ENCODE assay signal across 28 cellular contexts in genomic region chr18:14922031-14922430, GRCh38.
"Had no signal": no experiment of that assay in that cellular context is flagged by ENCODE, and none has a peak within 500 bp of the region (broad histone marks: within the 10 kb centered on the region; RNA-seq: fewer than 3 reads in every experiment).

No MANE protein-coding gene starts in this region.

- H3K27ac ChIP-seq: brain microvascular endothelial cell, cardiac muscle cell, KMS-11, RWPE1, SJCRH30 had no signal

- H3K4me2 ChIP-seq: KMS-11 had no signal

- H3K27ac Mint-ChIP-seq: activated B cell treated with CpG ODN at 0.5 μM for 24 hours; activated CD4-positive, alpha-beta T cell treated with anti-CD3 and anti-CD28 coated beads, Interleukin-2, amount 10 ng/mL, durations not matched to agents 24 days and 14 days; activated naive CD4-positive, alpha-beta T cell treated with anti-CD3 and anti-CD28 coated beads, Interleukin-2, amount 10 ng/mL, durations not matched to agents 7 days and 5 days; activated naive CD8-positive, alpha-beta T cell treated with anti-CD3 and anti-CD28 coated beads for 36 hours; activated T-cell treated with anti-CD3 and anti-CD28 coated beads, Interleukin-2, amount 50 U/mL, for 72 hours; activated T-helper 2 cell treated with anti-CD3 and anti-CD28 coated beads, Interferon-gamma antibody, Interleukin-2, Interleukin-4, amounts not matched to agents 10 μg/mL and 5 μg/mL and 100 μg/mL, durations not matched to agents 14 hours and 24 hours and 36 hours; T-helper 17 cell had no signal

- H3K9ac ChIP-seq: KMS-11 had no signal

- H3K27me3 Mint-ChIP-seq: activated B cell treated with CpG ODN at 0.5 μM for 24 hours; activated CD4-positive, alpha-beta T cell treated with anti-CD3 and anti-CD28 coated beads, Interleukin-2, amount 10 ng/mL, durations not matched to agents 24 days and 14 days; activated naive CD4-positive, alpha-beta T cell treated with anti-CD3 and anti-CD28 coated beads, Interleukin-2, amount 10 ng/mL, durations not matched to agents 7 days and 5 days; activated naive CD8-positive, alpha-beta T cell treated with anti-CD3 and anti-CD28 coated beads for 36 hours had no signal

- ATAC-seq: activated T-cell treated with anti-CD3 and anti-CD28 coated beads, Interleukin-2, amount 50 U/mL, for 72 hours; T-helper 17 cell had no signal

- H3K36me3 Mint-ChIP-seq: activated naive CD4-positive, alpha-beta T cell treated with anti-CD3 and anti-CD28 coated beads, Interleukin-2, amount 10 ng/mL, durations not matched to agents 7 days and 5 days; activated naive CD8-positive, alpha-beta T cell treated with anti-CD3 and anti-CD28 coated beads for 36 hours had no signal

- H3K36me3 ChIP-seq: brain microvascular endothelial cell, cardiac muscle cell, Peyer's patch, SJCRH30 had no signal

- H3K9me3 ChIP-seq: Peyer's patch, SJCRH30 had no signal

- H3K4me1 ChIP-seq: SJCRH30 had no signal

- H3K4me3 Mint-ChIP-seq: activated B cell treated with CpG ODN at 0.5 μM for 24 hours; activated CD4-positive, alpha-beta T cell treated with anti-CD3 and anti-CD28 coated beads, Interleukin-2, amount 10 ng/mL, durations not matched to agents 24 days and 14 days; activated naive CD4-positive, alpha-beta T cell treated with anti-CD3 and anti-CD28 coated beads, Interleukin-2, amount 10 ng/mL, durations not matched to agents 7 days and 5 days; activated naive CD8-positive, alpha-beta T cell treated with anti-CD3 and anti-CD28 coated beads for 36 hours; activated T-cell treated with anti-CD3 and anti-CD28 coated beads, Interleukin-2, amount 50 U/mL, for 72 hours; T-helper 17 cell had no signal

- H3K27me3 ChIP-seq: brain microvascular endothelial cell, cardiac muscle cell, Peyer's patch, SJCRH30 had no signal

- H3K4me3 ChIP-seq: cardiac muscle cell, Peyer's patch, SJCRH30 had no signal

- H3K9me3 Mint-ChIP-seq: activated CD4-positive, alpha-beta T cell treated with anti-CD3 and anti-CD28 coated beads, Interleukin-2, amount 10 ng/mL, durations not matched to agents 24 days and 14 days; activated naive CD4-positive, alpha-beta T cell treated with anti-CD3 and anti-CD28 coated beads, Interleukin-2, amount 10 ng/mL, durations not matched to agents 7 days and 5 days; activated naive CD8-positive, alpha-beta T cell treated with anti-CD3 and anti-CD28 coated beads for 36 hours; activated T-cell treated with anti-CD3 and anti-CD28 coated beads, Interleukin-2, amount 50 U/mL, for 72 hours; activated T-helper 2 cell treated with anti-CD3 and anti-CD28 coated beads, Interferon-gamma antibody, Interleukin-2, Interleukin-4, amounts not matched to agents 10 μg/mL and 5 μg/mL and 100 μg/mL, durations not matched to agents 14 hours and 24 hours and 36 hours had no signal

- DNase-seq: activated B cell treated with CpG ODN at 0.5 μM for 24 hours; activated CD4-positive, alpha-beta T cell treated with anti-CD3 and anti-CD28 coated beads for 1 hour; activated CD4-positive, alpha-beta T cell treated with anti-CD3 and anti-CD28 coated beads, Interleukin-2, amount 10 ng/mL, durations not matched to agents 24 days and 14 days; activated CD4-positive, alpha-beta T cell treated with anti-CD3 and anti-CD28 coated beads, Interleukin-2, amount 50 U/mL, for 48 hours; activated gamma-delta T cell treated with Interleukin-2 at 50 U/mL for 16 hours; activated naive CD4-positive, alpha-beta T cell treated with anti-CD3 and anti-CD28 coated beads, Interleukin-2, amount 10 ng/mL, durations not matched to agents 7 days and 5 days; activated naive CD8-positive, alpha-beta T cell treated with anti-CD3 and anti-CD28 coated beads for 36 hours; activated T-cell treated with anti-CD3 and anti-CD28 coated beads, Interleukin-2, amount 50 U/mL, for 72 hours; brain microvascular endothelial cell; NCI-H1092; NCI-H1436; NCI-H1694 treated with DMSO at 0.1 percent for 48 hours; NCI-H2029 treated with DMSO at 0.1 percent for 48 hours; NCI-H345; NCI-H510A; NCI-H526 treated with DMSO at 0.1 percent for 48 hours; NCI-H82; NK-92 treated with Interleukin-12 subunit alpha and Interleukin-12 subunit beta, amount 100 ng/mL, for 24 hours; OCI-M1; Peyer's patch; Right ventricle myocardium superior; SJCRH30; T-helper 17 cell; T-helper 9 cell had no signal

- H3K4me1 Mint-ChIP-seq: activated B cell treated with CpG ODN at 0.5 μM for 24 hours; activated naive CD4-positive, alpha-beta T cell treated with anti-CD3 and anti-CD28 coated beads, Interleukin-2, amount 10 ng/mL, durations not matched to agents 7 days and 5 days; activated naive CD8-positive, alpha-beta T cell treated with anti-CD3 and anti-CD28 coated beads for 36 hours had no signal
